In genomic region chr11:92528051-92528450, GRCh38 we compare ENCODE assay signal across 15 cellular contexts.
DNase-seq lines count a peak whose midpoint lies in the region; ATAC-seq and TF ChIP-seq lines count a peak whose summit lies in the region.
"Had no signal": no experiment of that assay in that cellular context is flagged by ENCODE, and none has a peak within 500 bp of the region (broad histone marks: within the 10 kb centered on the region; RNA-seq: fewer than 3 reads in every experiment).

No MANE protein-coding gene starts in this region.

- H3K4me1 ChIP-seq in adipocyte (ENCODE audit: control insufficient read depth, insufficient read depth, low read length) = no peaks in the 10 kb centered on the region
- H3K4me1 ChIP-seq: right atrium auricular region had no signal

- H3K4me3 ChIP-seq in adipocyte (ENCODE audit: low read length) = peak overlapping the region; percentile 45
- H3K4me3 ChIP-seq in WERI-Rb-1 (ENCODE audit: low read depth, low read length) = no peak overlapping the region
- H3K4me3 ChIP-seq: right atrium auricular region had no signal

- ATAC-seq in esophagus mucosa (no peak), HG03039 (IDR thresholded peaks at IDR 0.05; ENCODE audit: unreplicated experiment) (no peak)
- ATAC-seq: activated T-cell treated with anti-CD3 and anti-CD28 coated beads, Interleukin-2, amount 50 U/mL, for 4 hours had no signal

- H3K9me3 ChIP-seq in adipocyte (ENCODE audit: control insufficient read depth, low read length) (no peaks in the 10 kb centered on the region), WERI-Rb-1 (ENCODE audit: severe bottlenecking) (no peaks in the 10 kb centered on the region)
- H3K9me3 ChIP-seq: right atrium auricular region had no signal

- TF ChIP-seq CTCF in WERI-Rb-1 (IDR thresholded peaks at IDR 0.05; ENCODE audit: low read depth, low read length) = no peak

- H3K9ac ChIP-seq in adipocyte (ENCODE audit: low read length) = no peak overlapping the region

- H3K27me3 ChIP-seq in adipocyte (replicated peaks; ENCODE audit: control insufficient read depth, insufficient read depth, low read length) (no peaks in the 10 kb centered on the region), WERI-Rb-1 (ENCODE audit: insufficient read depth, low read depth, severe bottlenecking) (no peaks in the 10 kb centered on the region)
- H3K27me3 ChIP-seq: right atrium auricular region had no signal

- H3K27ac ChIP-seq in WERI-Rb-1 = no peak overlapping the region
- H3K27ac ChIP-seq: right atrium auricular region had no signal

- H3K36me3 ChIP-seq in adipocyte (ENCODE audit: control insufficient read depth, insufficient read depth, low read length, severe bottlenecking) (no peaks in the 10 kb centered on the region), WERI-Rb-1 (no peaks in the 10 kb centered on the region)
- H3K36me3 ChIP-seq: right atrium auricular region had no signal

- DNase-seq in Daoy (ENCODE audit: low read depth) (peak; percentile 55), adipocyte (ENCODE audit: low read depth) (peak; percentile 2), fibroblast of peridontal ligament (ENCODE audit: extremely low read depth) (peak; percentile 31), renal cortical epithelial cell (ENCODE audit: low read depth) (peak; percentile 71), NCI-H2029 (lab: John Stamatoyannopoulos, UW) (no peak), WERI-Rb-1 (no peak)
- DNase-seq: activated CD4-positive, alpha-beta T cell treated with anti-CD3 and anti-CD28 coated beads, Interleukin-2, amount 50 U/mL, for 48 hours; activated naive CD8-positive, alpha-beta T cell treated with anti-CD3 and anti-CD28 coated beads for 36 hours; activated T-cell treated with anti-CD3 and anti-CD28 coated beads, Interleukin-2, amount 50 U/mL, for 4 hours; NCI-H82; stimulated activated CD4-positive, alpha-beta T cell treated with anti-CD3 and anti-CD28 coated beads, Interleukin-1b, Interleukin-23, amount 100 ng/mL, for 48 hours; substantia nigra had no signal

Comparison
In these comparisons a context has a peak if more than half of its experiments do, and no peak if none do; other contexts are left out.
1. DNase-seq: peak in Daoy (single experiment), adipocyte (single experiment), fibroblast of peridontal ligament (single experiment) and renal cortical epithelial cell (single experiment); none in NCI-H2029 (single experiment) and WERI-Rb-1 (single experiment).